ENCODE assay signal across 8 cellular contexts in genomic region chr5:37837101-37838032, GRCh38. TPM values are rescaled to one million over a fixed set of nuclear protein-coding genes. Genes with fewer than 3 reads are reported as not detected.
A peak's percentile ranks its signal among the peaks of the same experiment; 100 is the strongest.
DNase-seq lines count a peak whose midpoint lies in the region; ATAC-seq, FAIRE-seq and TF ChIP-seq lines count a peak whose summit lies in the region.

No MANE protein-coding gene starts in this region.

- H3K27ac ChIP-seq in brain microvascular endothelial cell (no peak overlapping the region), small intestine (ENCODE audit: low read depth in 1 of 2, low read length in 1 of 2) (peak overlapping the region in 1 of 2 donors; percentile 41)

- H3K4me3 ChIP-seq in brain microvascular endothelial cell (ENCODE audit: low read depth, low read length): peak overlapping the region; percentile 69
- H3K4me3 ChIP-seq in small intestine (ENCODE audit: low read depth in 1 of 2, low read length in 2 of 2): peak overlapping the region in 1 of 2 donors; percentile 10

- H3K36me3 ChIP-seq in brain microvascular endothelial cell (replicated peaks): no peaks in the 10 kb centered on the region
- no peaks in the 10 kb centered on the region for H3K36me3 ChIP-seq in small intestine (ENCODE audit: control insufficient read depth in 2 of 2, insufficient read depth in 2 of 2, low read length in 2 of 2)

- H3K36me3 Mint-ChIP-seq in IgD-negative memory B cell: no peaks in the 10 kb centered on the region

- no peaks in the 10 kb centered on the region for H3K9me3 Mint-ChIP-seq in IgD-negative memory B cell

- H3K4me1 ChIP-seq in small intestine (ENCODE audit: control insufficient read depth in 2 of 2, insufficient read depth in 1 of 2, low read depth in 1 of 2, low read length in 1 of 2): no peaks in the 10 kb centered on the region

- H3K9me3 ChIP-seq in small intestine (ENCODE audit: control insufficient read depth, low read depth): no peaks in the 10 kb centered on the region

- ATAC-seq in GM21390 (IDR thresholded peaks at IDR 0.05; ENCODE audit: unreplicated experiment): peak; percentile 75
- ATAC-seq in SK-N-SH treated with all-trans-retinoic acid at 6 μM for 48 hours: peak; percentile 49

- peak overlapping the region in 1 of 3 donors; percentile 24 for H3K27ac Mint-ChIP-seq in IgD-negative memory B cell

- DNase-seq in DMS 273 treated with DMSO at 0.1 percent for 48 hours (lab: John Stamatoyannopoulos, UW): peak; percentile 50
- peak; percentile 70 for DNase-seq in brain microvascular endothelial cell
- peak; percentile 77 for DNase-seq in inferior parietal cortex (ENCODE audit: extremely low spot score)
- peak; percentile 27 for DNase-seq in small intestine
- no peak for DNase-seq in SHP77 (lab: John Stamatoyannopoulos, UW)

- H3K27me3 Mint-ChIP-seq in IgD-negative memory B cell: peaks cover 73% of the 10 kb centered on the region

- peaks cover 5 to 17% (median 13%) of the 10 kb centered on the region in 3 donors for H3K4me1 Mint-ChIP-seq in IgD-negative memory B cell

- H3K27me3 ChIP-seq in brain microvascular endothelial cell (replicated peaks) (peaks cover 18% of the 10 kb centered on the region), small intestine (ENCODE audit: control insufficient read depth in 2 of 2, insufficient read depth in 2 of 2, low read length in 2 of 2) (peaks cover 19 to 39% of the 10 kb centered on the region in 2 donors)

- FAIRE-seq in small intestine (lab: Jason Lieb, UNC): no peak

- peak overlapping the region; percentile 16 to 93 (median 30) for H3K4me3 Mint-ChIP-seq in IgD-negative memory B cell

- peak; percentile 91 for TF ChIP-seq CTCF in brain microvascular endothelial cell (IDR thresholded peaks at IDR 0.05; ENCODE audit: low read depth, low read length, missing control alignments)

- 3 to 8% (median 8%) methylated on average over 58 to 60 of the region's 60 CpGs for WGBS in small intestine, 3 donors

- in situ Hi-C loops in brain microvascular endothelial cell (cut with HindIII; ENCODE audit: low pct_ligation_motif_present, low sequenced_read_pairs): loop anchor here (25.0 kb wide), 1 partner anchor 350 kb away; no protein-coding TSS in a partner anchor

TF ChIP-seq in SK-N-SH treated with all-trans-retinoic acid at 6 μM for 48 hours, 23 proteins besides CTCF, POLR2A, EP300 and RAD21:
- TF ChIP-seq OSR1 (CRISPR knock-in tag; IDR thresholded peaks at IDR 0.05) (no peak), GLIS3 (CRISPR knock-in tag; IDR thresholded peaks at IDR 0.05) (no peak), ZFP3 (CRISPR knock-in tag; IDR thresholded peaks at IDR 0.05) (no peak), ZNF70 (CRISPR knock-in tag; IDR thresholded peaks at IDR 0.05) (no peak), ZNF8 (CRISPR knock-in tag; IDR thresholded peaks at IDR 0.05) (no peak), PATZ1 (CRISPR knock-in tag; IDR thresholded peaks at IDR 0.05; ENCODE audit: borderline replicate concordance) (no peak), RARB (CRISPR knock-in tag; IDR thresholded peaks at IDR 0.05) (no peak), TCF4 (CRISPR knock-in tag; IDR thresholded peaks at IDR 0.05; ENCODE audit: borderline replicate concordance) (no peak), ESRRG (CRISPR knock-in tag; IDR thresholded peaks at IDR 0.05) (no peak), TSHZ2 (CRISPR knock-in tag; IDR thresholded peaks at IDR 0.05) (no peak), SNAI2 (CRISPR knock-in tag; IDR thresholded peaks at IDR 0.05) (no peak)

RNA-seq across cellular contexts. Expression of gene GDNF, which starts 2.5 kb away (rescaled TPM):
- polyA plus RNA-seq in IgD-negative memory B cell (not detected), small intestine (under 1 TPM in 1 of 3 donors, not detected in 2; 0.46 TPM)

Comparison
In these comparisons a context has a peak if more than half of its experiments do, and no peak if none do; other contexts are left out.
1. DNase-seq: peak in DMS 273 treated with DMSO at 0.1 percent for 48 hours (single experiment), brain microvascular endothelial cell (single experiment), inferior parietal cortex (single experiment) and small intestine (single experiment); none in SHP77 (0 of 2).